In the genomic region with DNA sequence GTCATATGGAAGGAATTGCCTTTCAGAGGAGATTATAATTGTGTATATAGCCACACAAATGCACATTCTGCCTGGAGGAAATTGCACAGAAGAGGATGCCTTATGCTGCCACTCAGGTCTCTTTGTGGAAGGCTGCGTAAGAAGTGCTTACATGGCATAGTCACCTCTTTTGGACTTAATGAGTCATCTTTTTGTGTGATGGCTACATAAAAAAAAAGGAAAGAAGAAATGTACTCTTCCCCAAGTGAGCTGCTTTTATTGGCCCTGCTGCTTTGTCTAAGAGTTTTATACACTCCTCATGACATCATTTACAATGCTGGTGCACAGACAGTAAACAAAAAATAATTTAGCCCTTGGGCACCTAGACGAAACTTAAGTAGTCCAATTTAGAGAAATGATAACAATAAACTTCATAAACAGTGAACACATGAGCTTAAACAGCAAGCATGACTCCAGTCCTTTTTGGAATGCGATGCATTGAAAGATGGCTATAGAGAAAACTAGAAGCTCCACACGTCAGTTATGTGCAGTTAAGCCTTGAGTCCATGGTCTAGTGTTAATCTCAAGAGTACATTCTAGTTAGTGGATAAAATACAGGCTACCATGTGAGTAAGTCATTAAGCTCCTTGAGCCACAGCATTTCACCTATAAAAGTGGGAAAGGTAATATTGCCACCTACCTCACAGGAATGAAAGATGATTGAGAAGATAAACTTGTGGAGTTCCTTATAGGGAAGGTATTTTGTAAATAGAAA, we compare ENCODE assay signal across 12 cellular contexts. TPM values are rescaled to one million over a fixed set of nuclear protein-coding genes. Genes with fewer than 3 reads are reported as not detected.
DNase-seq lines count a peak whose midpoint lies in the region; TF ChIP-seq lines count a peak whose summit lies in the region.
"Had no signal": no experiment of that assay in that cellular context is flagged by ENCODE, and none has a peak within 500 bp of the region (broad histone marks: within the 10 kb centered on the region; RNA-seq: fewer than 3 reads in every experiment).

No MANE protein-coding gene starts in this region.

- H3K27ac ChIP-seq in tibial artery, result no peak overlapping the region
- H3K27ac ChIP-seq: adrenal gland, tibial nerve, WERI-Rb-1 had no signal

- H3K4me3 ChIP-seq in tibial artery, result no peak overlapping the region
- H3K4me3 ChIP-seq: adrenal gland, tibial nerve had no signal

- no peaks in the 10 kb centered on the region for H3K9me3 Mint-ChIP-seq in type B pancreatic cell

- peaks cover 7% of the 10 kb centered on the region for H3K36me3 Mint-ChIP-seq in type B pancreatic cell

- H3K4me3 Mint-ChIP-seq in type B pancreatic cell, result no peak overlapping the region

- peak overlapping the region; percentile 46 for H3K27ac Mint-ChIP-seq in type B pancreatic cell

- no peak for TF ChIP-seq CTCF in type B pancreatic cell (conservative IDR thresholded peaks at IDR 0.05)
- no peak for TF ChIP-seq CTCF in tibial artery (IDR thresholded peaks at IDR 0.05)

- DNase-seq in NCI-H82 (lab: John Stamatoyannopoulos, UW), result peak; percentile 27
- DNase-seq in NCI-H82 treated with DMSO at 0.1 percent for 48 hours (lab: John Stamatoyannopoulos, UW; ENCODE audit: unreplicated experiment), result no peak
- DNase-seq in RPMI7951 (ENCODE audit: low read depth), result peak; percentile 73
- DNase-seq in fibroblast of peridontal ligament (ENCODE audit: extremely low read depth), result peak; percentile 73
- no peak for DNase-seq in type B pancreatic cell (ENCODE audit: extremely low spot score, unreplicated experiment)
- DNase-seq in activated CD8-positive, alpha-beta memory T cell treated with anti-CD3 and anti-CD28 coated beads for 24 hours, result no peak
- no peak for DNase-seq in tibial artery
- no peak for DNase-seq in inferior parietal cortex (ENCODE audit: extremely low spot score)
- DNase-seq: adrenal gland, NCI-H1694 treated with DMSO at 0.1 percent for 48 hours, WERI-Rb-1 had no signal

- peaks cover 0 to 3% (median 0%) of the 10 kb centered on the region in 4 donors for H3K4me1 ChIP-seq in tibial artery

- peaks cover 44% of the 10 kb centered on the region for H3K4me1 Mint-ChIP-seq in type B pancreatic cell (ENCODE audit: unreplicated experiment)

- H3K36me3 ChIP-seq in tibial artery, result peaks cover 0 to 4% (median 0%) of the 10 kb centered on the region in 3 donors
- H3K36me3 ChIP-seq: adrenal gland, tibial nerve, WERI-Rb-1 had no signal

- no peaks in the 10 kb centered on the region for H3K27me3 Mint-ChIP-seq in type B pancreatic cell

- no peaks in the 10 kb centered on the region for H3K9me3 ChIP-seq in tibial artery
- H3K9me3 ChIP-seq: adrenal gland, tibial nerve had no signal

- H3K27me3 ChIP-seq in tibial artery, result no peaks in the 10 kb centered on the region
- H3K27me3 ChIP-seq: adrenal gland, tibial nerve had no signal

- intact Hi-C loops in tibial artery (cut with DNase I; ENCODE audit: low total_unique reads), result no loop called here

RNA-seq across cellular contexts. Expression of a gene that starts 12.0 kb away (rescaled TPM):
- total RNA-seq in RPMI7951 (2014; rRNA removed; shearing (Covaris generic)), result 29.9 and 33.9 TPM in 2 replicates
- total RNA-seq in type B pancreatic cell (ENCODE audit: low replicate concordance), result 34.0 and 44.4 TPM in 2 replicates

RNA-seq across cellular contexts. Expression of a gene that starts 30.2 kb away (rescaled TPM):
- total RNA-seq in RPMI7951 (2014; rRNA removed; shearing (Covaris generic)), result 0.98 and 1.4 TPM in 2 replicates
- total RNA-seq in type B pancreatic cell (ENCODE audit: low replicate concordance), result 12.8 and 46.9 TPM in 2 replicates

Comparison
In these comparisons a context has a peak if more than half of its experiments do, and no peak if none do; other contexts are left out.
1. DNase-seq: peak in NCI-H82 (single experiment), RPMI7951 (single experiment) and fibroblast of peridontal ligament (single experiment); none in NCI-H82 treated with DMSO at 0.1 percent for 48 hours (single experiment), type B pancreatic cell (single experiment), activated CD8-positive, alpha-beta memory T cell treated with anti-CD3 and anti-CD28 coated beads for 24 hours (single experiment), tibial artery (0 of 2) and inferior parietal cortex (single experiment).